In the genomic region with DNA sequence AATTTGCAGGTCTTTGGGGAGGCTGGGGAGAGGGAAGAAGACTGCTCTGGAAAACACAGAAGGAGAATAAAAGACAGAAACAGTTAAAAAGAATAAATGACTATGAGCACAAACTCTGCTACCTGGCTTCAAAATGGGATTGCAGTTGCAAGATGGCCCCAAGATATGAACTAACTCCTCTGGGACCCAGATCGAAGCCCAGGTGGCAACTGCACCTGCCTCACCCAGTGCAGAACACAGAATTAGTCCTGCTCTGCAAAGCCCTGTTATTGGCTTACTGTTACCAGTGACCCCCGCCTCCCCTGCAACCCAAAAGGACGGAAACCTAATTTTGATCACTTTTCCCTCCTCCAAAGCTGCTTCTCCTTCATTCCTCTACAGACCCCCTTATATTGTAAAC, we compare ENCODE assay signal across 1 cellular context.
A peak's percentile ranks its signal among the peaks of the same experiment; 100 is the strongest.
TF ChIP-seq lines count a peak whose summit lies in the region.

No MANE protein-coding gene starts in this region.

TF ChIP-seq in GM12878, 131 proteins besides CTCF, POLR2A, EP300 and RAD21:
- TF ChIP-seq HDAC6 (IDR thresholded peaks at IDR 0.05; ENCODE audit: unreplicated experiment) (no peak), YY1 (IDR thresholded peaks at IDR 0.05; ENCODE audit: low read depth, low read length) (peak; percentile 17; the same call in 1 of the 2 replicates), MEF2B (IDR thresholded peaks at IDR 0.05; ENCODE audit: partially characterized antibody, poor library complexity, severe bottlenecking) (peak; percentile 9), TCF12 (IDR thresholded peaks at IDR 0.05; ENCODE audit: low read depth, low read length) (0 out of 2 replicates have a peak, but pooled peaks have one; percentile 20), IKZF2 (IDR thresholded peaks at IDR 0.05) (no peak), NBN (IDR thresholded peaks at IDR 0.05) (no peak)
